ENCODE assay signal across 1 cellular context in genomic region chr1:211578640-211579433, GRCh38.
TF ChIP-seq lines count a peak whose summit lies in the region.

A gene with protein sequence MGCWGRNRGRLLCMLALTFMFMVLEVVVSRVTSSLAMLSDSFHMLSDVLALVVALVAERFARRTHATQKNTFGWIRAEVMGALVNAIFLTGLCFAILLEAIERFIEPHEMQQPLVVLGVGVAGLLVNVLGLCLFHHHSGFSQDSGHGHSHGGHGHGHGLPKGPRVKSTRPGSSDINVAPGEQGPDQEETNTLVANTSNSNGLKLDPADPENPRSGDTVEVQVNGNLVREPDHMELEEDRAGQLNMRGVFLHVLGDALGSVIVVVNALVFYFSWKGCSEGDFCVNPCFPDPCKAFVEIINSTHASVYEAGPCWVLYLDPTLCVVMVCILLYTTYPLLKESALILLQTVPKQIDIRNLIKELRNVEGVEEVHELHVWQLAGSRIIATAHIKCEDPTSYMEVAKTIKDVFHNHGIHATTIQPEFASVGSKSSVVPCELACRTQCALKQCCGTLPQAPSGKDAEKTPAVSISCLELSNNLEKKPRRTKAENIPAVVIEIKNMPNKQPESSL (minus strand): TSS chr1:211579161. CDS start chr1:211578612, 549 bp downstream.

TF ChIP-seq in WTC11, 78 proteins besides CTCF, POLR2A, EP300 and RAD21 (continued from another document):
- TF ChIP-seq, protein P1, sequence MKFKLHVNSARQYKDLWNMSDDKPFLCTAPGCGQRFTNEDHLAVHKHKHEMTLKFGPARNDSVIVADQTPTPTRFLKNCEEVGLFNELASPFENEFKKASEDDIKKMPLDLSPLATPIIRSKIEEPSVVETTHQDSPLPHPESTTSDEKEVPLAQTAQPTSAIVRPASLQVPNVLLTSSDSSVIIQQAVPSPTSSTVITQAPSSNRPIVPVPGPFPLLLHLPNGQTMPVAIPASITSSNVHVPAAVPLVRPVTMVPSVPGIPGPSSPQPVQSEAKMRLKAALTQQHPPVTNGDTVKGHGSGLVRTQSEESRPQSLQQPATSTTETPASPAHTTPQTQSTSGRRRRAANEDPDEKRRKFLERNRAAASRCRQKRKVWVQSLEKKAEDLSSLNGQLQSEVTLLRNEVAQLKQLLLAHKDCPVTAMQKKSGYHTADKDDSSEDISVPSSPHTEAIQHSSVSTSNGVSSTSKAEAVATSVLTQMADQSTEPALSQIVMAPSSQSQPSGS (CRISPR knock-in tag; IDR thresholded peaks at IDR 0.05; ENCODE audit: borderline replicate concordance, low read depth) = no peak
- 0 out of 2 replicates have a peak, but pooled peaks have one; percentile 14 for TF ChIP-seq KAT7 (CRISPR knock-in tag; IDR thresholded peaks at IDR 0.05; ENCODE audit: borderline replicate concordance)
- no peak for TF ChIP-seq ZNF425 (CRISPR knock-in tag; conservative IDR thresholded peaks at IDR 0.05)
- no peak for TF ChIP-seq FOXJ3 (CRISPR knock-in tag; IDR thresholded peaks at IDR 0.05; ENCODE audit: borderline replicate concordance)
- TF ChIP-seq FOXP1 (CRISPR knock-in tag; IDR thresholded peaks at IDR 0.05; ENCODE audit: borderline replicate concordance) = peak; percentile 58
- no peak for TF ChIP-seq ETV6 (CRISPR knock-in tag; IDR thresholded peaks at IDR 0.05)
- no peak for TF ChIP-seq IRF2 (CRISPR knock-in tag; IDR thresholded peaks at IDR 0.05; ENCODE audit: borderline replicate concordance, low read depth)
- no peak for TF ChIP-seq ZSCAN18 (CRISPR knock-in tag; IDR thresholded peaks at IDR 0.05)
- peak; percentile 30; the same call in 1 of the 2 replicates for TF ChIP-seq NFE2L1 (CRISPR knock-in tag; IDR thresholded peaks at IDR 0.05)
- no peak for TF ChIP-seq GABPB1 (CRISPR knock-in tag; IDR thresholded peaks at IDR 0.05)
- peak; percentile 98 for TF ChIP-seq SP1 (CRISPR knock-in tag; conservative IDR thresholded peaks at IDR 0.05)
- TF ChIP-seq, protein P2, sequence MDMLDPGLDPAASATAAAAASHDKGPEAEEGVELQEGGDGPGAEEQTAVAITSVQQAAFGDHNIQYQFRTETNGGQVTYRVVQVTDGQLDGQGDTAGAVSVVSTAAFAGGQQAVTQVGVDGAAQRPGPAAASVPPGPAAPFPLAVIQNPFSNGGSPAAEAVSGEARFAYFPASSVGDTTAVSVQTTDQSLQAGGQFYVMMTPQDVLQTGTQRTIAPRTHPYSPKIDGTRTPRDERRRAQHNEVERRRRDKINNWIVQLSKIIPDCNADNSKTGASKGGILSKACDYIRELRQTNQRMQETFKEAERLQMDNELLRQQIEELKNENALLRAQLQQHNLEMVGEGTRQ (CRISPR knock-in tag; IDR thresholded peaks at IDR 0.05) = no peak
- TF ChIP-seq CDX4 (CRISPR knock-in tag; IDR thresholded peaks at IDR 0.05; ENCODE audit: borderline replicate concordance) = no peak
- no peak for TF ChIP-seq GRHL2 (CRISPR knock-in tag; IDR thresholded peaks at IDR 0.05; ENCODE audit: insufficient replicate concordance, severe bottlenecking)
TF ChIP-seq in WTC11: peak in this region for 8.
